9 cellular contexts compared by ENCODE assay signal in genomic region chr19:15869109-15869555, GRCh38. TPM values are rescaled to one million over a fixed set of nuclear protein-coding genes. Genes with fewer than 3 reads are reported as not detected.
DNase-seq lines count a peak whose midpoint lies in the region; ATAC-seq, FAIRE-seq and TF ChIP-seq lines count a peak whose summit lies in the region.
"Had no signal": no experiment of that assay in that cellular context is flagged by ENCODE, and none has a peak within 500 bp of the region (broad histone marks: within the 10 kb centered on the region; RNA-seq: fewer than 3 reads in every experiment).

No MANE protein-coding gene starts in this region.

- no peaks in the 10 kb centered on the region for H3K36me3 Mint-ChIP-seq in activated T-helper 2 cell treated with anti-CD3 and anti-CD28 coated beads, Interferon-gamma antibody, Interleukin-2, Interleukin-4, amounts not matched to agents 10 μg/mL and 5 μg/mL and 100 μg/mL, durations not matched to agents 14 hours and 24 hours and 36 hours (ENCODE audit: low read depth)

- no peak overlapping the region for H3K4me2 ChIP-seq in OCI-LY7 (ENCODE audit: low read length)

- H3K4me1 ChIP-seq in OCI-LY7 (ENCODE audit: insufficient read depth, low read length, poor library complexity, severe bottlenecking): no peaks in the 10 kb centered on the region

- H3K4me3 Mint-ChIP-seq in activated T-helper 2 cell treated with anti-CD3 and anti-CD28 coated beads, Interferon-gamma antibody, Interleukin-2, Interleukin-4, amounts not matched to agents 10 μg/mL and 5 μg/mL and 100 μg/mL, durations not matched to agents 14 hours and 24 hours and 36 hours (ENCODE audit: low read depth): no peak overlapping the region
- H3K4me3 Mint-ChIP-seq: memory B cell had no signal

- TF ChIP-seq CTCF in OCI-LY7 (conservative IDR thresholded peaks at IDR 0.05; ENCODE audit: low read length): peak; percentile 75

- no peaks in the 10 kb centered on the region for H3K9me3 Mint-ChIP-seq in activated T-helper 2 cell treated with anti-CD3 and anti-CD28 coated beads, Interferon-gamma antibody, Interleukin-2, Interleukin-4, amounts not matched to agents 10 μg/mL and 5 μg/mL and 100 μg/mL, durations not matched to agents 14 hours and 24 hours and 36 hours

- no peaks in the 10 kb centered on the region for H3K9me3 ChIP-seq in OCI-LY7 (ENCODE audit: low read length)

- ATAC-seq in GM18520 (IDR thresholded peaks at IDR 0.05; ENCODE audit: unreplicated experiment): no peak

- H3K79me2 ChIP-seq in OCI-LY7 (ENCODE audit: insufficient read depth, low read depth, low read length): no peaks in the 10 kb centered on the region

- no peaks in the 10 kb centered on the region for H4K20me1 ChIP-seq in OCI-LY7 (ENCODE audit: insufficient read depth, low read length)

- no peak overlapping the region for H3K27ac ChIP-seq in OCI-LY7 (ENCODE audit: low read depth, low read length, poor library complexity, severe bottlenecking)

- no peak overlapping the region for H3K4me3 ChIP-seq in OCI-LY7 (ENCODE audit: low read depth, low read length, poor library complexity, severe bottlenecking)

- CTCF ChIA-PET in OCI-LY7 (lab: Charles Lee; ENCODE audit: unreplicated experiment): no interaction called here

- H3K9me2 ChIP-seq in OCI-LY7 (ENCODE audit: insufficient read depth, low read length): no peaks in the 10 kb centered on the region

- no peak overlapping the region for H2AFZ ChIP-seq in OCI-LY7 (ENCODE audit: low read length)

- peaks cover 31% of the 10 kb centered on the region for H3K4me1 Mint-ChIP-seq in activated T-helper 2 cell treated with anti-CD3 and anti-CD28 coated beads, Interferon-gamma antibody, Interleukin-2, Interleukin-4, amounts not matched to agents 10 μg/mL and 5 μg/mL and 100 μg/mL, durations not matched to agents 14 hours and 24 hours and 36 hours (ENCODE audit: low read depth)

- no TSS peak for BruUV-seq in OCI-LY7 (replicated peaks; lab: Mats Ljungman, UMichigan)

- no peaks in the 10 kb centered on the region for H3K36me3 ChIP-seq in OCI-LY7 (ENCODE audit: insufficient read depth, low read length)

- peak; percentile 69 for DNase-seq in Ammon's horn (ENCODE audit: low spot score)
- DNase-seq in GM19239 (ENCODE audit: insufficient read length, low spot score): peak; percentile 41
- DNase-seq in OCI-LY7 (ENCODE audit: low spot score): peak; percentile 35
- DNase-seq in activated T-helper 2 cell treated with anti-CD3 and anti-CD28 coated beads, Interferon-gamma antibody, Interleukin-2, Interleukin-4, amounts not matched to agents 10 μg/mL and 5 μg/mL and 100 μg/mL, durations not matched to agents 14 hours and 24 hours and 36 hours (ENCODE audit: low spot score): peak; percentile 12
- DNase-seq in head of caudate nucleus: peak in 26 of 42 donors; percentile 9 to 65 (median 23)
- peak; percentile 3 to 13 (median 12) for DNase-seq in stimulated activated CD4-positive, alpha-beta T cell treated with anti-CD3 and anti-CD28 coated beads, Interleukin-12 subunit alpha, Interleukin-12 subunit beta, amount 100 ng/mL, for 48 hours (ENCODE audit: low read depth in 2 of 3, low spot score in 1 of 3)
- no peak for DNase-seq in mesenteric fat pad (ENCODE audit: low spot score)

- no peak overlapping the region for H3K27ac Mint-ChIP-seq in activated T-helper 2 cell treated with anti-CD3 and anti-CD28 coated beads, Interferon-gamma antibody, Interleukin-2, Interleukin-4, amounts not matched to agents 10 μg/mL and 5 μg/mL and 100 μg/mL, durations not matched to agents 14 hours and 24 hours and 36 hours
- H3K27ac Mint-ChIP-seq: memory B cell had no signal

- peak; percentile 26 for FAIRE-seq in GM19239 (lab: Jason Lieb, UNC)

- POLR2A ChIA-PET in OCI-LY7 (lab: Charles Lee): interaction anchor here (0.6 kb wide), 1 partner anchor 13 kb away, joined by 3 read pairs; no protein-coding TSS in a partner anchor

- intact Hi-C loops in OCI-LY7 (cut with micrococcal nuclease; ENCODE audit: unreplicated experiment) (no loop called here), head of caudate nucleus (cut with DNase I) (no loop called here)
- intact Hi-C loops in activated T-helper 2 cell treated with anti-CD3 and anti-CD28 coated beads, Interferon-gamma antibody, Interleukin-2, Interleukin-4, amounts not matched to agents 10 μg/mL and 5 μg/mL and 100 μg/mL, durations not matched to agents 14 hours and 24 hours and 36 hours (cut with micrococcal nuclease): no loop called here

- H3K27me3 Mint-ChIP-seq in activated T-helper 2 cell treated with anti-CD3 and anti-CD28 coated beads, Interferon-gamma antibody, Interleukin-2, Interleukin-4, amounts not matched to agents 10 μg/mL and 5 μg/mL and 100 μg/mL, durations not matched to agents 14 hours and 24 hours and 36 hours (ENCODE audit: low read depth): peaks cover 10% of the 10 kb centered on the region

RNA-seq across cellular contexts. Expression of gene CYP4F2, which starts 28.7 kb away (rescaled TPM):
- not detected in 2 replicates for total RNA-seq in OCI-LY7 (2014; rRNA removed; shearing (Covaris generic))
- not detected in 2 replicates for total RNA-seq in OCI-LY7 (2022)
- not detected in 2 replicates for total RNA-seq in activated T-helper 2 cell treated with anti-CD3 and anti-CD28 coated beads, Interferon-gamma antibody, Interleukin-2, Interleukin-4, amounts not matched to agents 10 μg/mL and 5 μg/mL and 100 μg/mL, durations not matched to agents 14 hours and 24 hours and 36 hours
- total RNA-seq in mesenteric fat pad: not detected

RNA-seq across cellular contexts. Expression of gene OR10H1, which starts 53.7 kb away (rescaled TPM):
- not detected in 2 replicates for total RNA-seq in OCI-LY7 (2014; rRNA removed; shearing (Covaris generic))
- 0.11 TPM in 1 of 2 replicates, not detected in the other for total RNA-seq in OCI-LY7 (2022)
- 0.05 TPM in 1 of 2 replicates, not detected in the other for total RNA-seq in activated T-helper 2 cell treated with anti-CD3 and anti-CD28 coated beads, Interferon-gamma antibody, Interleukin-2, Interleukin-4, amounts not matched to agents 10 μg/mL and 5 μg/mL and 100 μg/mL, durations not matched to agents 14 hours and 24 hours and 36 hours
- not detected for total RNA-seq in mesenteric fat pad
